Comparison of ENCODE assay signal across 15 cellular contexts in genomic region chr12:70535896-70536374, GRCh38.
A peak's percentile ranks its signal among the peaks of the same experiment; 100 is the strongest.
DNase-seq lines count a peak whose midpoint lies in the region; ATAC-seq and TF ChIP-seq lines count a peak whose summit lies in the region.
"Had no signal": no experiment of that assay in that cellular context is flagged by ENCODE, and none has a peak within 500 bp of the region (broad histone marks: within the 10 kb centered on the region; RNA-seq: fewer than 3 reads in every experiment).

No MANE protein-coding gene starts in this region.

- H3T11ph ChIP-seq in H9 (ENCODE audit: low read length), result no peak overlapping the region

- no peak overlapping the region for H2BK20ac ChIP-seq in H9 (ENCODE audit: low read depth, low read length, poor library complexity, severe bottlenecking)

- H3K4me3 Mint-ChIP-seq in H9, result no peak overlapping the region
- H3K4me3 Mint-ChIP-seq: central memory CD8-positive, alpha-beta T cell; type B pancreatic cell had no signal

- H3K27me3 ChIP-seq in adrenal gland (no peaks in the 10 kb centered on the region), parathyroid adenoma (ENCODE audit: control insufficient read depth, insufficient read depth, low read length) (no peaks in the 10 kb centered on the region), H9 (ENCODE audit: insufficient read depth, low read length) (no peaks in the 10 kb centered on the region)

- ATAC-seq in left ventricle myocardium superior (peak; percentile 74), HG02840 (IDR thresholded peaks at IDR 0.05; ENCODE audit: low FRiP score, unreplicated experiment) (no peak)

- H3K27ac ChIP-seq in adrenal gland, result peak overlapping the region in 2 of 5 donors; percentile 49 to 72
- H3K27ac ChIP-seq in parathyroid adenoma, result peak overlapping the region; percentile 75
- H3K27ac ChIP-seq in H9 (ENCODE audit: insufficient read length, low read depth, low read length), result no peak overlapping the region

- H3K4me3 ChIP-seq in adrenal gland (no peak overlapping the region), parathyroid adenoma (ENCODE audit: low read depth, low read length) (no peak overlapping the region)

- H3K56ac ChIP-seq in H9 (ENCODE audit: insufficient read length, low read depth, low read length), result no peak overlapping the region

- no peak overlapping the region for H3K23ac ChIP-seq in H9 (ENCODE audit: insufficient read length, low read depth, low read length)

- H3K79me2 ChIP-seq in parathyroid adenoma (no peaks in the 10 kb centered on the region), H9 (ENCODE audit: insufficient read depth, low read length) (no peaks in the 10 kb centered on the region)

- H3K27ac Mint-ChIP-seq in H9, result no peak overlapping the region
- H3K27ac Mint-ChIP-seq: type B pancreatic cell had no signal

- H3K23me2 ChIP-seq in H9 (ENCODE audit: insufficient read length, low read depth, low read length, poor library complexity, severe bottlenecking), result no peaks in the 10 kb centered on the region

- DNase-seq in Ammon's horn (ENCODE audit: low spot score) (peak; percentile 94), adrenal gland (peak in 5 of 7 donors; percentile 11 to 64 (median 32)), left ventricle myocardium superior (no peak), NCI-H82 treated with DMSO at 0.1 percent for 48 hours (lab: John Stamatoyannopoulos, UW; ENCODE audit: unreplicated experiment) (no peak), A172 (ENCODE audit: low spot score) (no peak), H9 (no peak)
- DNase-seq: activated CD4-positive, alpha-beta T cell treated with anti-CD3 and anti-CD28 coated beads for 48 hours; activated gamma-delta T cell; DMS79 treated with DMSO at 0.1 percent for 48 hours; NCI-H146; SW 1271 had no signal

- H2AFZ ChIP-seq in parathyroid adenoma, result no peak overlapping the region
- H2AFZ ChIP-seq in H9 (ENCODE audit: low read length), result no peak overlapping the region

- no peak overlapping the region for H2AK5ac ChIP-seq in H9 (ENCODE audit: insufficient read length, low read length)

- no peak overlapping the region for H4K5ac ChIP-seq in H9 (ENCODE audit: insufficient read length, low read depth, low read length)

- H2BK15ac ChIP-seq in H9 (ENCODE audit: low read depth, low read length), result no peak overlapping the region

- no peak overlapping the region for H2BK5ac ChIP-seq in H9 (ENCODE audit: insufficient read length, low read length)

- H3K4me1 ChIP-seq in adrenal gland (replicated peaks in 1 of 2) (peaks cover 0 to 9% of the 10 kb centered on the region in 2 donors), parathyroid adenoma (no peaks in the 10 kb centered on the region), H9 (ENCODE audit: insufficient read depth, low read length) (no peaks in the 10 kb centered on the region)

- H4K20me1 ChIP-seq in H9 (ENCODE audit: control insufficient read depth, insufficient read depth, insufficient read length), result no peaks in the 10 kb centered on the region

- H3K14ac ChIP-seq in H9 (ENCODE audit: insufficient read depth, low read length), result no peak overlapping the region

- H3K18ac ChIP-seq in H9 (ENCODE audit: insufficient read length, low read depth, low read length), result no peak overlapping the region

- peaks cover 6% of the 10 kb centered on the region in 2 experiments for H3K4me1 Mint-ChIP-seq in H9
- H3K4me1 Mint-ChIP-seq: central memory CD8-positive, alpha-beta T cell had no signal

- no peak overlapping the region for H4K91ac ChIP-seq in H9 (ENCODE audit: insufficient read length, low read depth, low read length)

- no peak overlapping the region for H3K4ac ChIP-seq in H9 (ENCODE audit: low read depth, low read length)

- TF ChIP-seq CTCF in adrenal gland (IDR thresholded peaks at IDR 0.05) (no peak), parathyroid adenoma (IDR thresholded peaks at IDR 0.05) (no peak), H9 (conservative IDR thresholded peaks at IDR 0.05) (no peak)

- H4K8ac ChIP-seq in H9 (replicated peaks; ENCODE audit: insufficient read length, low read depth, low read length), result no peak overlapping the region

- no peak overlapping the region for H2BK12ac ChIP-seq in H9 (ENCODE audit: insufficient read length, low read depth, low read length)

- H3K36me3 Mint-ChIP-seq in H9 (ENCODE audit: insufficient read depth in 1 of 3, low read depth in 3 of 3), result no peaks in the 10 kb centered on the region
- H3K36me3 Mint-ChIP-seq: type B pancreatic cell had no signal

- no peaks in the 10 kb centered on the region; the same call in 1 of the 2 replicates for H3K27me3 Mint-ChIP-seq in H9 (ENCODE audit: low read depth)
- H3K27me3 Mint-ChIP-seq: type B pancreatic cell had no signal

- H3K9me3 Mint-ChIP-seq in H9, result no peaks in the 10 kb centered on the region

- no peak overlapping the region for H2BK120ac ChIP-seq in H9 (ENCODE audit: low read depth, low read length, poor library complexity, severe bottlenecking)

- H3K4me2 ChIP-seq in parathyroid adenoma (ENCODE audit: low read length) (no peak overlapping the region), H9 (ENCODE audit: insufficient read depth, insufficient read length, low read length) (no peak overlapping the region)

- no peaks in the 10 kb centered on the region for H3K9me3 ChIP-seq in adrenal gland (replicated peaks in 1 of 3)
- H3K9me3 ChIP-seq in parathyroid adenoma (ENCODE audit: control insufficient read depth, low read length), result no peaks in the 10 kb centered on the region
- no peaks in the 10 kb centered on the region for H3K9me3 ChIP-seq in H9 (ENCODE audit: control insufficient read depth, low read depth, low read length)

- no peaks in the 10 kb centered on the region for H3K79me1 ChIP-seq in H9 (ENCODE audit: insufficient read depth, low read depth, low read length, poor library complexity, severe bottlenecking)

- intact Hi-C loops in adrenal gland (cut with DNase I), result no loop called here
- intact Hi-C loops in left ventricle myocardium superior (cut with micrococcal nuclease), result no loop called here

- 61 to 81% (median 79%) methylated on average over 6 of the region's 6 CpGs for WGBS in adrenal gland, 4 donors
- no CpG with 5 or more reads among the region's 6 CpGs for WGBS in H9 (ENCODE audit: extremely low coverage, insufficient read length, low lambda C conversion rate)

- H3K9ac ChIP-seq in parathyroid adenoma, result no peak overlapping the region
- H3K9ac ChIP-seq in H9 (ENCODE audit: extremely low read depth, insufficient read length, low read length), result no peak overlapping the region

- TF ChIP-seq POLR2A in adrenal gland (IDR thresholded peaks at IDR 0.05), result no peak

- no peaks in the 10 kb centered on the region for H3K36me3 ChIP-seq in adrenal gland (replicated peaks in 1 of 2)
- H3K36me3 ChIP-seq in parathyroid adenoma (ENCODE audit: control insufficient read depth, insufficient read depth, low read length), result no peaks in the 10 kb centered on the region

Comparison
In these comparisons a context has a peak if more than half of its experiments do, and no peak if none do; other contexts are left out.
1. DNase-seq: peak in Ammon's horn (single experiment) and adrenal gland (5 of 7); none in left ventricle myocardium superior (single experiment), NCI-H82 treated with DMSO at 0.1 percent for 48 hours (single experiment), A172 (single experiment) and H9 (single experiment).